Comparison of ENCODE assay signal across 20 cellular contexts in genomic region chr9:129919283-129919682, GRCh38.
A peak's percentile ranks its signal among the peaks of the same experiment; 100 is the strongest.
DNase-seq lines count a peak whose midpoint lies in the region; ATAC-seq lines count a peak whose summit lies in the region.
"Had no signal": no experiment of that assay in that cellular context is flagged by ENCODE, and none has a peak within 500 bp of the region (broad histone marks: within the 10 kb centered on the region; RNA-seq: fewer than 3 reads in every experiment).

No MANE protein-coding gene starts in this region.

- peak overlapping the region; percentile 86 for H3K27ac Mint-ChIP-seq in activated naive CD4-positive, alpha-beta T cell treated with anti-CD3 and anti-CD28 coated beads for 36 hours
- peak overlapping the region; percentile 88 for H3K27ac Mint-ChIP-seq in T-helper 17 cell
- peak overlapping the region; percentile 79 to 91 for H3K27ac Mint-ChIP-seq in effector memory CD8-positive, alpha-beta T cell
- H3K27ac Mint-ChIP-seq: neural progenitor cell, type B pancreatic cell had no signal

- peaks cover 49% of the 10 kb centered on the region for H3K4me1 Mint-ChIP-seq in activated naive CD4-positive, alpha-beta T cell treated with anti-CD3 and anti-CD28 coated beads for 36 hours (ENCODE audit: low read depth)
- H3K4me1 Mint-ChIP-seq in T-helper 17 cell = peaks cover 23% of the 10 kb centered on the region
- peaks cover 16 to 49% of the 10 kb centered on the region in 2 donors for H3K4me1 Mint-ChIP-seq in effector memory CD8-positive, alpha-beta T cell (ENCODE audit: low read depth in 2 of 2)

- no peaks in the 10 kb centered on the region for H3K9me3 Mint-ChIP-seq in activated naive CD4-positive, alpha-beta T cell treated with anti-CD3 and anti-CD28 coated beads for 36 hours
- no peaks in the 10 kb centered on the region for H3K9me3 Mint-ChIP-seq in effector memory CD8-positive, alpha-beta T cell
- H3K9me3 Mint-ChIP-seq: neural progenitor cell, type B pancreatic cell had no signal

- no peak overlapping the region for H3K4me3 Mint-ChIP-seq in activated naive CD4-positive, alpha-beta T cell treated with anti-CD3 and anti-CD28 coated beads for 36 hours
- H3K4me3 Mint-ChIP-seq in T-helper 17 cell = no peak overlapping the region
- peak overlapping the region; percentile 43 to 63 for H3K4me3 Mint-ChIP-seq in effector memory CD8-positive, alpha-beta T cell
- H3K4me3 Mint-ChIP-seq: neural progenitor cell, type B pancreatic cell had no signal

- intact Hi-C loops in activated naive CD4-positive, alpha-beta T cell treated with anti-CD3 and anti-CD28 coated beads for 36 hours (cut with micrococcal nuclease) = no loop called here

- DNase-seq in activated naive CD4-positive, alpha-beta T cell treated with anti-CD3 and anti-CD28 coated beads for 36 hours = no peak
- no peak for DNase-seq in activated naive CD4-positive, alpha-beta T cell (lab: John Stamatoyannopoulos, UW)
- DNase-seq in T-helper 17 cell (no peak), superior temporal gyrus (ENCODE audit: extremely low spot score) (peak; percentile 26), NCI-H510A (lab: John Stamatoyannopoulos, UW) (no peak)
- DNase-seq in effector memory CD8-positive, alpha-beta T cell = no peak
- DNase-seq in stimulated activated naive CD4-positive, alpha-beta T cell (lab: John Stamatoyannopoulos, UW) = no peak
- DNase-seq: activated CD4-positive, alpha-beta T cell treated with anti-CD3 and anti-CD28 coated beads for 48 hours; activated effector memory CD4-positive, alpha-beta T cell treated with anti-CD3 and anti-CD28 coated beads, Interleukin-2, amount 50 U/mL, for 16 hours; aorta; dermis blood vessel endothelial cell; EL; HCEC 1CT; NCI-H1048; NCI-H1694 treated with DMSO at 0.1 percent for 48 hours; NCI-H2171 treated with DMSO at 0.1 percent for 48 hours; NCI-H526 had no signal

- no peaks in the 10 kb centered on the region for H3K9me3 ChIP-seq in T-helper 17 cell (ENCODE audit: control insufficient read depth, low read length, poor library complexity, severe bottlenecking)

- ATAC-seq in T-helper 17 cell = no peak
- peak; percentile 33 for ATAC-seq in effector memory CD8-positive, alpha-beta T cell (replicated peaks)
- no peak for ATAC-seq in GM18909 (IDR thresholded peaks at IDR 0.05; ENCODE audit: poor library complexity, unreplicated experiment)

- peaks cover 30% of the 10 kb centered on the region for H3K36me3 Mint-ChIP-seq in activated naive CD4-positive, alpha-beta T cell treated with anti-CD3 and anti-CD28 coated beads for 36 hours (ENCODE audit: low read depth)
- H3K36me3 Mint-ChIP-seq in T-helper 17 cell (ENCODE audit: low read depth) = peaks cover 6% of the 10 kb centered on the region
- H3K36me3 Mint-ChIP-seq in effector memory CD8-positive, alpha-beta T cell (ENCODE audit: insufficient read depth) = peaks cover 80% of the 10 kb centered on the region

- CTCF ChIA-PET in activated naive CD4-positive, alpha-beta T cell treated with anti-CD3 and anti-CD28 coated beads for 36 hours (lab: Charles Lee) = interaction anchor here (0.9 kb wide), 1 partner anchor 22 kb away, joined by 5 read pairs; no protein-coding TSS in a partner anchor

- no peaks in the 10 kb centered on the region for H3K27me3 Mint-ChIP-seq in activated naive CD4-positive, alpha-beta T cell treated with anti-CD3 and anti-CD28 coated beads for 36 hours (ENCODE audit: low read depth)
- H3K27me3 Mint-ChIP-seq in T-helper 17 cell = no peaks in the 10 kb centered on the region
- no peaks in the 10 kb centered on the region for H3K27me3 Mint-ChIP-seq in effector memory CD8-positive, alpha-beta T cell
- H3K27me3 Mint-ChIP-seq: type B pancreatic cell had no signal

Comparison
In these comparisons a context has a peak if more than half of its experiments do, and no peak if none do; other contexts are left out.
1. H3K4me3 Mint-ChIP-seq: peak in effector memory CD8-positive, alpha-beta T cell (2 of 2); none in activated naive CD4-positive, alpha-beta T cell treated with anti-CD3 and anti-CD28 coated beads for 36 hours (single experiment) and T-helper 17 cell (single experiment).
2. Peak in every context shown above with its lines, with median percentiles within 50 percentile points of each other: H3K27ac Mint-ChIP-seq.